8 cellular contexts compared by ENCODE assay signal in the genomic region with DNA sequence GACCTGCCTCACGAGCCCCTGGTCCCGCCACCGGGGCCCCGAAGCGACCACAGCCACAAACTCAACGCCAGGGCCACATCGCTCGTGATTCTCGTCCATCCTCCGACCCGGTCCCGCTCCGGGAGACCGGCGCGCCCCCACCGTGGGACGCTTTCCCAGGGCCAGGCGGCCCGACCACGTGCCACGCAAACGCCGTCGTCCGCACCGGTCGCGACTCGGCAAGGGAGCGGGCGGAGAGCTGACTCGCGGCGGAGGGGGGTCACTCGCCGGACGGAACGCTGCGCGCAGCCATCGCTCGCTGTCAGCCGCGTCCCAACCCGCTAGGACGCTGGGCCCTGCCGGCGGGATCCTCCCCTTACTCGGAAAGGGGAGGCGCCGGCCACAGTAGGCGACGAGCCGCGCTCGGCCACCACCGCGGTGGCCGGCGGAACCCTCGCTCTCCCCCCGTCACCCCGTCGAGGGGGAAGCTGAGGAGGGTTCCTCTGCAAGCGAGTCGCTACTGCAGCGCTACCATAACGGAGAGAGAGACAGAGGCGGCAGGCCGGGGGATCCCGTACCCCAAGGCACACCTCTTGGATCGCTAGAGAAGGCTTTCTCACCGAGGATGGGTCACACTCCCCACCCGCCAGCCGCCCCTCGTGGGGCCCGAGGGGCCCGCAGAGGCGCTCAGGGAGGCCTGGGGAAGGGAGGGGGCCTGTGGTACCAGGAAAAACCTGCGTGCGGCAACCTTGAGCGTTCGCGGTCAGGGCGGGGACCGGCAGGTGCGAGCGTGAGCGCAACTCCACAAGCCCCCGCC.
DNase-seq lines count a peak whose midpoint lies in the region; TF ChIP-seq lines count a peak whose summit lies in the region.

No MANE protein-coding gene starts in this region.

- no peak overlapping the region for H2AFZ ChIP-seq in PC-9

- no peaks in the 10 kb centered on the region for H3K79me2 ChIP-seq in mesendoderm (ENCODE audit: control insufficient read depth, insufficient read depth, low read length)
- H3K79me2 ChIP-seq in PC-9 (ENCODE audit: low read depth) = no peaks in the 10 kb centered on the region

- peak overlapping the region; percentile 20 for H3K4me3 ChIP-seq in AG04450 (ENCODE audit: low read depth, low read length)
- peak overlapping the region; percentile 49 for H3K4me3 ChIP-seq in NT2/D1 (ENCODE audit: insufficient read length, low read depth)
- peak overlapping the region; percentile 27 to 56 for H3K4me3 ChIP-seq in ascending aorta
- no peak overlapping the region for H3K4me3 ChIP-seq in mesendoderm (ENCODE audit: low read length)
- peak overlapping the region in 2 of 3 donors; percentile 9 to 22 for H3K4me3 ChIP-seq in thyroid gland (replicated peaks in 1 of 3)
- H3K4me3 ChIP-seq in PC-9 = no peak overlapping the region

- POLR2A ChIA-PET in AG04450 (lab: Yijun Ruan, JAX) = no interaction called here
- POLR2A ChIA-PET in PC-9 (lab: Charles Lee; ENCODE audit: unreplicated experiment) = no interaction called here

- DNase-seq in AG04450 (ENCODE audit: low read depth, low spot score) (no peak), NT2/D1 (ENCODE audit: low read depth, low spot score) (peak; percentile 9), ascending aorta (ENCODE audit: low spot score in 2 of 2) (no peak), mesendoderm (peak; percentile 74), thyroid gland (peak; percentile 11 to 40), PC-9 (no peak), SKM-1 (lab: John Stamatoyannopoulos, UW; ENCODE audit: unreplicated experiment) (no peak), SW 1271 (lab: John Stamatoyannopoulos, UW) (no peak)

- H2BK5ac ChIP-seq in mesendoderm (ENCODE audit: low read length) = no peak overlapping the region

- no peaks in the 10 kb centered on the region for H3K36me3 ChIP-seq in NT2/D1 (ENCODE audit: insufficient read depth, insufficient read length, low read length)
- H3K36me3 ChIP-seq in ascending aorta = no peaks in the 10 kb centered on the region
- no peaks in the 10 kb centered on the region for H3K36me3 ChIP-seq in mesendoderm (ENCODE audit: control insufficient read depth, insufficient read depth, low read length)
- no peaks in the 10 kb centered on the region for H3K36me3 ChIP-seq in thyroid gland
- H3K36me3 ChIP-seq in PC-9 (ENCODE audit: low read depth) = no peaks in the 10 kb centered on the region

- BruUV-seq in PC-9 (replicated peaks; lab: Mats Ljungman, UMichigan) = no TSS peak

- CTCF ChIA-PET in AG04450 (lab: Charles Lee) = no interaction called here
- CTCF ChIA-PET in PC-9 (lab: Charles Lee) = no interaction called here

- H3K4me2 ChIP-seq in mesendoderm (ENCODE audit: low read length) (peak overlapping the region; percentile 67), PC-9 (no peak overlapping the region)

- no peaks in the 10 kb centered on the region for H3F3A ChIP-seq in PC-9 (ENCODE audit: insufficient read depth, low read depth)

- no peak overlapping the region for H2BK120ac ChIP-seq in mesendoderm (ENCODE audit: low read depth, low read length)

- peak overlapping the region; percentile 67 for H3K56ac ChIP-seq in mesendoderm (ENCODE audit: low read length)

- no peaks in the 10 kb centered on the region for H3K79me1 ChIP-seq in mesendoderm (ENCODE audit: low read length)

- intact Hi-C loops in ascending aorta (cut with DNase I) (no loop called here), thyroid gland (cut with DNase I) (no loop called here), PC-9 (cut with micrococcal nuclease; ENCODE audit: unreplicated experiment) (loop anchor here (10.0 kb wide), 1 partner anchor 46 kb away; no protein-coding TSS in a partner anchor)

- no peaks in the 10 kb centered on the region for H3K4me1 ChIP-seq in NT2/D1 (ENCODE audit: insufficient read depth, insufficient read length)
- H3K4me1 ChIP-seq in ascending aorta = peaks cover 3 to 5% of the 10 kb centered on the region in 2 donors
- H3K4me1 ChIP-seq in mesendoderm (ENCODE audit: control insufficient read depth, low read depth, low read length) = no peaks in the 10 kb centered on the region
- peaks cover 9 to 17% of the 10 kb centered on the region in 2 donors for H3K4me1 ChIP-seq in thyroid gland
- no peaks in the 10 kb centered on the region for H3K4me1 ChIP-seq in PC-9 (replicated peaks; ENCODE audit: insufficient read depth)

- no CpG with 5 or more reads among the region's 91 CpGs for WGBS in mesendoderm (ENCODE audit: extremely low coverage, insufficient coverage, low lambda C conversion rate)
- 6 to 13% methylated on average over 13 to 37 of the region's 91 CpGs for WGBS in thyroid gland, 2 donors

- H3K18ac ChIP-seq in mesendoderm (ENCODE audit: low read length) = no peak overlapping the region

- H4K20me1 ChIP-seq in PC-9 (ENCODE audit: insufficient read depth) = no peaks in the 10 kb centered on the region

- no peak overlapping the region for H4K8ac ChIP-seq in mesendoderm (ENCODE audit: low read depth, low read length)

- no peak overlapping the region for H3K23ac ChIP-seq in mesendoderm (ENCODE audit: low read length)

- no peak for TF ChIP-seq POLR2A in thyroid gland (IDR thresholded peaks at IDR 0.05)

- H3K27me3 ChIP-seq in AG04450 (ENCODE audit: control insufficient read depth, insufficient read depth, low read length) (peaks cover 20% of the 10 kb centered on the region), NT2/D1 (ENCODE audit: insufficient read depth, insufficient read length) (peaks cover 40% of the 10 kb centered on the region), ascending aorta (peaks cover 14% of the 10 kb centered on the region), mesendoderm (ENCODE audit: insufficient read depth, low read length, poor library complexity) (peaks cover 4% of the 10 kb centered on the region), thyroid gland (peaks cover 18% of the 10 kb centered on the region), PC-9 (ENCODE audit: insufficient read depth, low read depth) (no peaks in the 10 kb centered on the region)

- peaks cover 16% of the 10 kb centered on the region; the same call in 1 of the 2 replicates for H3K9me3 ChIP-seq in AG04450 (ENCODE audit: control insufficient read depth, insufficient read depth, low read length)
- no peaks in the 10 kb centered on the region for H3K9me3 ChIP-seq in NT2/D1 (ENCODE audit: insufficient read depth, low read length)
- no peaks in the 10 kb centered on the region for H3K9me3 ChIP-seq in ascending aorta
- H3K9me3 ChIP-seq in thyroid gland = no peaks in the 10 kb centered on the region
- H3K9me3 ChIP-seq in PC-9 (ENCODE audit: insufficient read depth, low read depth) = no peaks in the 10 kb centered on the region

- H3K9ac ChIP-seq in NT2/D1 (ENCODE audit: insufficient read length, low read depth) = peak overlapping the region; percentile 61
- H3K9ac ChIP-seq in mesendoderm (ENCODE audit: low read length) = no peak overlapping the region

- no peak overlapping the region for H4K5ac ChIP-seq in mesendoderm (ENCODE audit: low read length)

- H3K9me2 ChIP-seq in PC-9 (ENCODE audit: insufficient read depth) = no peaks in the 10 kb centered on the region

- no peak overlapping the region for H2BK15ac ChIP-seq in mesendoderm (replicated peaks; ENCODE audit: low read depth)

- H2AK5ac ChIP-seq in mesendoderm (ENCODE audit: low read length) = no peak overlapping the region

- H3K27ac ChIP-seq in AG04450 (ENCODE audit: low read depth, low read length) = no peak overlapping the region
- no peak overlapping the region for H3K27ac ChIP-seq in ascending aorta
- no peak overlapping the region for H3K27ac ChIP-seq in mesendoderm (ENCODE audit: low read depth, low read length)
- no peak overlapping the region for H3K27ac ChIP-seq in thyroid gland
- no peak overlapping the region for H3K27ac ChIP-seq in PC-9

- no peak for TF ChIP-seq CTCF in AG04450 (IDR thresholded peaks at IDR 0.05; ENCODE audit: low read depth, low read length)
- no peak for TF ChIP-seq CTCF in ascending aorta (IDR thresholded peaks at IDR 0.05)
- no peak for TF ChIP-seq CTCF in thyroid gland (IDR thresholded peaks at IDR 0.05)
- TF ChIP-seq CTCF in PC-9 (conservative IDR thresholded peaks at IDR 0.05) = no peak

- H3K4ac ChIP-seq in mesendoderm (ENCODE audit: low read depth, low read length) = no peak overlapping the region

Comparison
In these comparisons a context has a peak if more than half of its experiments do, and no peak if none do; other contexts are left out.
1. DNase-seq: peak in NT2/D1 (single experiment), mesendoderm (single experiment) and thyroid gland (2 of 2); none in AG04450 (single experiment), ascending aorta (0 of 2), PC-9 (0 of 2), SKM-1 (single experiment) and SW 1271 (0 of 2).
2. H3K4me3 ChIP-seq: peak in AG04450 (single experiment), NT2/D1 (single experiment), ascending aorta (2 of 2) and thyroid gland (2 of 3); none in mesendoderm (single experiment) and PC-9 (single experiment).